ENCODE assay signal across 16 cellular contexts in genomic region chr17:17111401-17112393, GRCh38.
A peak's percentile ranks its signal among the peaks of the same experiment; 100 is the strongest.
DNase-seq lines count a peak whose midpoint lies in the region; ATAC-seq, FAIRE-seq and TF ChIP-seq lines count a peak whose summit lies in the region.
"Had no signal": no experiment of that assay in that cellular context is flagged by ENCODE, and none has a peak within 500 bp of the region (broad histone marks: within the 10 kb centered on the region; RNA-seq: fewer than 3 reads in every experiment).

No MANE protein-coding gene starts in this region.

- H3K4me2 ChIP-seq in BLaER1 treated with 17β-estradiol and CSF1 and Interleukin-3, amounts not matched to agents 10 nM and 100 nM = peak overlapping the region; percentile 56 to 94 (median 82)
- no peak overlapping the region for H3K4me2 ChIP-seq in H1 (ENCODE audit: insufficient read depth in 1 of 2, low read depth in 2 of 2, low read length in 2 of 2)
- H3K4me2 ChIP-seq: hepatocyte had no signal

- no peak for TF ChIP-seq POLR2A in H1 (IDR thresholded peaks at IDR 0.05; ENCODE audit: control extremely low read depth in 1 of 2, low read depth in 2 of 2, low read length in 2 of 2)

- H2AK5ac ChIP-seq in H1 (ENCODE audit: low read depth, low read length) = no peak overlapping the region; the same call in 1 of the 2 replicates

- H3K18ac ChIP-seq in H1 (ENCODE audit: extremely low read depth, low read length) = no peak overlapping the region

- H3K79me1 ChIP-seq in H1 (ENCODE audit: low read depth, low read length) = peaks cover 22% of the 10 kb centered on the region; the same call in 1 of the 2 replicates

- ATAC-seq in psoas muscle (peak; percentile 6 to 36 (median 29)), GM21528 (IDR thresholded peaks at IDR 0.05; ENCODE audit: low FRiP score, unreplicated experiment) (no peak), HG03108 (IDR thresholded peaks at IDR 0.05; ENCODE audit: unreplicated experiment) (no peak)
- ATAC-seq: activated CD4-positive, CD25-positive, alpha-beta regulatory T cell treated with anti-CD3 and anti-CD28 coated beads, Interleukin-2, amount 50 U/mL, for 24 hours; activated naive CD8-positive, alpha-beta T cell treated with anti-CD3 and anti-CD28 coated beads, Interleukin-2, amount 50 U/mL, for 24 hours; esophagus mucosa; left lung had no signal

- TF ChIP-seq EP300 in H1 (IDR thresholded peaks at IDR 0.05; ENCODE audit: borderline replicate concordance in 1 of 2, low read depth in 2 of 2, low read length in 2 of 2) = no peak

- CTCF ChIA-PET in H1 (lab: Charles Lee; ENCODE audit: partially characterized antibody) = interaction anchor here (0.9 to 2.2 kb wide), 8 partner anchors 10 to 111 kb away, joined by 3 to 5 read pairs (median 4); no protein-coding TSS in a partner anchor

- H3K14ac ChIP-seq in H1 (ENCODE audit: insufficient read length) = no peak overlapping the region

- TF ChIP-seq CTCF in H1 (IDR thresholded peaks at IDR 0.05; ENCODE audit: control extremely low read depth in 1 of 3, insufficient read depth in 1 of 3, low read depth in 1 of 3, low read length in 3 of 3) = no peak
- no peak for TF ChIP-seq CTCF in psoas muscle (IDR thresholded peaks at IDR 0.05)
- no peak for TF ChIP-seq CTCF in ascending aorta (IDR thresholded peaks at IDR 0.05)

- no peaks in the 10 kb centered on the region for H3K9me3 ChIP-seq in BLaER1 treated with 17β-estradiol and CSF1 and Interleukin-3, amounts not matched to agents 10 nM and 100 nM (replicated peaks in 1 of 11)
- H3K9me3 ChIP-seq in H1 (ENCODE audit: insufficient read depth in 2 of 2, low read depth in 1 of 2, low read length in 1 of 2) (no peaks in the 10 kb centered on the region), psoas muscle (no peaks in the 10 kb centered on the region), ascending aorta (no peaks in the 10 kb centered on the region)
- H3K9me3 ChIP-seq: left lung had no signal

- FAIRE-seq in H1 (lab: Jason Lieb, UNC) = no peak

- TF ChIP-seq RAD21 in H1 (IDR thresholded peaks at IDR 0.05 in 1 of 2, conservative IDR thresholded peaks at IDR 0.05 in 1 of 2; ENCODE audit: low read depth in 2 of 2, low read length in 2 of 2) = no peak

- peaks cover 69 to 100% (median 100%) of the 10 kb centered on the region in 10 experiments for H3K4me1 ChIP-seq in BLaER1 treated with 17β-estradiol and CSF1 and Interleukin-3, amounts not matched to agents 10 nM and 100 nM
- H3K4me1 ChIP-seq in H1 (replicated peaks in 1 of 4; ENCODE audit: control insufficient read depth in 3 of 4, insufficient read depth in 4 of 4, low read length in 3 of 4) = peaks cover 0 to 8% (median 4%) of the 10 kb centered on the region in 4 experiments; a peak in 4 of 7 replicates
- H3K4me1 ChIP-seq in psoas muscle = peaks cover 95% of the 10 kb centered on the region
- H3K4me1 ChIP-seq in ascending aorta = peaks cover 25 to 49% of the 10 kb centered on the region in 2 donors

- H3K27me3 ChIP-seq in BLaER1 treated with 17β-estradiol and CSF1 and Interleukin-3, amounts not matched to agents 10 nM and 100 nM = no peaks in the 10 kb centered on the region; a peak in 1 of 22 replicates
- no peaks in the 10 kb centered on the region for H3K27me3 ChIP-seq in H1 (replicated peaks in 1 of 4; ENCODE audit: control insufficient read depth in 3 of 4, extremely low read depth in 1 of 4, insufficient read depth in 3 of 4, low read length in 3 of 4)
- no peaks in the 10 kb centered on the region for H3K27me3 ChIP-seq in psoas muscle (ENCODE audit: insufficient read depth in 3 of 3, low read length in 2 of 3)
- H3K27me3 ChIP-seq in ascending aorta = no peaks in the 10 kb centered on the region
- H3K27me3 ChIP-seq: hepatocyte, left lung had no signal

- no peak overlapping the region for H4K5ac ChIP-seq in H1 (ENCODE audit: insufficient read length, low read depth, low read length)

- H3K23ac ChIP-seq in H1 (ENCODE audit: insufficient read length) = no peak overlapping the region

- peak overlapping the region in 2 of 10 experiments; percentile 12 to 17; a peak in 2 of 20 replicates for H3K4me3 ChIP-seq in BLaER1 treated with 17β-estradiol and CSF1 and Interleukin-3, amounts not matched to agents 10 nM and 100 nM
- no peak overlapping the region for H3K4me3 ChIP-seq in H1 (ENCODE audit: extremely low read depth in 1 of 4, insufficient read depth in 2 of 4, low read depth in 3 of 4, low read length in 4 of 4)
- no peak overlapping the region for H3K4me3 ChIP-seq in psoas muscle
- H3K4me3 ChIP-seq in ascending aorta = no peak overlapping the region
- H3K4me3 ChIP-seq: hepatocyte, left lung had no signal

- peak in 70 of 76 experiments; percentile 16 to 77 (median 52) for DNase-seq in HUDEP-2 (lab: John Stamatoyannopoulos, UW; ENCODE audit: unreplicated experiment in 76 of 76)
- DNase-seq in H1 (ENCODE audit: low read depth in 1 of 2, low spot score in 2 of 2) = no peak
- peak in 1 of 2 donors; percentile 52 for DNase-seq in psoas muscle
- DNase-seq in kidney tubule cell (ENCODE audit: low spot score) = no peak
- no peak for DNase-seq in ascending aorta (ENCODE audit: low spot score in 2 of 2)
- DNase-seq: activated naive CD8-positive, alpha-beta T cell treated with anti-CD3 and anti-CD28 coated beads, Interleukin-2, amount 50 U/mL, for 24 hours; NCI-H1694; RPMI8226; T-helper 1 cell had no signal

- H3K4ac ChIP-seq in H1 (replicated peaks; ENCODE audit: insufficient read length, low read depth, low read length) = no peak overlapping the region

- no peaks in the 10 kb centered on the region for H3K23me2 ChIP-seq in H1 (ENCODE audit: low read depth, low read length)

- H4K8ac ChIP-seq in H1 (ENCODE audit: extremely low read depth, insufficient read depth, low read length) = peak overlapping the region; percentile 29

- H3K79me2 ChIP-seq in H1 (ENCODE audit: control insufficient read depth in 1 of 2, insufficient read depth in 2 of 2, low read length in 2 of 2) = peaks cover 0 to 23% of the 10 kb centered on the region in 2 experiments; a peak in 2 of 4 replicates

- no peak overlapping the region for H2BK120ac ChIP-seq in H1 (replicated peaks; ENCODE audit: low read depth, low read length)

- POLR2A ChIA-PET in H1 (lab: Charles Lee; ENCODE audit: partially characterized antibody) = interaction anchor here (0.5 to 1.4 kb wide), 3 partner anchors 9 to 105 kb away, joined by 3 to 4 read pairs (median 3); no protein-coding TSS in a partner anchor

- WGBS in H1 (ENCODE audit: extremely low coverage in 1 of 2, insufficient coverage in 1 of 2, insufficient read length in 1 of 2, insufficient replicate concordance in 2 of 2, low coverage in 1 of 2, low lambda C conversion rate in 2 of 2, missing lambda C conversion rate in 1 of 2), 2 experiments = 93% methylated on average over 26 of the region's 26 CpGs; no CpG with 5 or more reads in 1 of the 2 experiments
- 63 to 82% (median 69%) methylated on average over 26 of the region's 26 CpGs for WGBS in psoas muscle, 3 donors

- peak overlapping the region in 8 of 11 experiments; percentile 22 to 69 (median 49); a peak in 12 of 22 replicates for H3K27ac ChIP-seq in BLaER1 treated with 17β-estradiol and CSF1 and Interleukin-3, amounts not matched to agents 10 nM and 100 nM
- H3K27ac ChIP-seq in H1 (ENCODE audit: low read depth, low read length) (no peak overlapping the region), psoas muscle (peak overlapping the region; percentile 67), ascending aorta (no peak overlapping the region)
- H3K27ac ChIP-seq: hepatocyte had no signal

- peaks cover 84 to 100% (median 100%) of the 10 kb centered on the region in 11 experiments; a peak in 21 of 22 replicates for H4K20me1 ChIP-seq in BLaER1 treated with 17β-estradiol and CSF1 and Interleukin-3, amounts not matched to agents 10 nM and 100 nM
- H4K20me1 ChIP-seq in H1 (replicated peaks in 1 of 2; ENCODE audit: control insufficient read depth in 1 of 2, insufficient read depth in 2 of 2, low read length in 2 of 2) = peaks cover 0 to 11% of the 10 kb centered on the region in 2 experiments

- H4K91ac ChIP-seq in H1 (replicated peaks; ENCODE audit: insufficient read length, low read length) = no peak overlapping the region

- H3K56ac ChIP-seq in H1 (replicated peaks; ENCODE audit: insufficient read length, low read depth, low read length) = no peak overlapping the region

- no peak overlapping the region for H2BK15ac ChIP-seq in H1 (ENCODE audit: low read length)

- H2AFZ ChIP-seq in H1 (ENCODE audit: low read length) = no peak overlapping the region
- H2AFZ ChIP-seq: hepatocyte had no signal

- H2BK5ac ChIP-seq in H1 (ENCODE audit: low read depth, low read length) = peak overlapping the region; percentile 35; the same call in 1 of the 2 replicates

- intact Hi-C loops in psoas muscle (cut with DNase I) = no loop called here
- intact Hi-C loops in ascending aorta (cut with DNase I) = loop anchor here (10.0 kb wide), 1 partner anchor 107 kb away; no protein-coding TSS in a partner anchor

- H3K36me3 ChIP-seq in BLaER1 treated with 17β-estradiol and CSF1 and Interleukin-3, amounts not matched to agents 10 nM and 100 nM = peaks cover 0 to 19% (median 3%) of the 10 kb centered on the region in 11 experiments; a peak in 6 of 22 replicates
- H3K36me3 ChIP-seq in H1 (ENCODE audit: control insufficient read depth in 2 of 4, insufficient read depth in 4 of 4, low read length in 3 of 4) = no peaks in the 10 kb centered on the region
- H3K36me3 ChIP-seq in psoas muscle (ENCODE audit: insufficient read depth in 1 of 2, low read depth in 1 of 2) = no peaks in the 10 kb centered on the region
- no peaks in the 10 kb centered on the region for H3K36me3 ChIP-seq in ascending aorta
- H3K36me3 ChIP-seq: left lung had no signal

- H2BK12ac ChIP-seq in H1 (ENCODE audit: low read depth, low read length) = no peak overlapping the region

- peak overlapping the region in 7 of 11 experiments; percentile 36 to 72 (median 54); a peak in 11 of 22 replicates for H3K9ac ChIP-seq in BLaER1 treated with 17β-estradiol and CSF1 and Interleukin-3, amounts not matched to agents 10 nM and 100 nM
- no peak overlapping the region for H3K9ac ChIP-seq in H1 (replicated peaks in 1 of 4; ENCODE audit: extremely low read depth in 1 of 4, low read depth in 3 of 4, low read length in 3 of 4)

- no peak overlapping the region for H2BK20ac ChIP-seq in H1 (ENCODE audit: low read length)

TF ChIP-seq in H1, 55 proteins besides CTCF, POLR2A, EP300 and RAD21 (continues in another document):
- TF ChIP-seq CEBPB (IDR thresholded peaks at IDR 0.05; ENCODE audit: low read depth, low read length) (no peak), SP2 (IDR thresholded peaks at IDR 0.05; ENCODE audit: low read length) (no peak), CBX8 (IDR thresholded peaks at IDR 0.05; ENCODE audit: borderline replicate concordance, low read depth, low read length) (no peak), MAFK (IDR thresholded peaks at IDR 0.05; ENCODE audit: low read depth, low read length) (no peak), RNF2 (IDR thresholded peaks at IDR 0.05; ENCODE audit: borderline replicate concordance, low read depth, low read length, missing control alignments, poor library complexity, severe bottlenecking) (no peak), NANOG (IDR thresholded peaks at IDR 0.05; ENCODE audit: insufficient read depth, low read depth, low read length, poor library complexity, severe bottlenecking) (no peak), SP1 (IDR thresholded peaks at IDR 0.05; ENCODE audit: low read depth, low read length) (no peak), ASH2L (IDR thresholded peaks at IDR 0.05; ENCODE audit: low read length) (no peak), SUZ12 (IDR thresholded peaks at IDR 0.05; ENCODE audit: low read length) (no peak)

Comparison
In these comparisons a context has a peak if more than half of its experiments do, and no peak if none do; other contexts are left out.
1. H3K27ac ChIP-seq: peak in BLaER1 treated with 17β-estradiol and CSF1 and Interleukin-3, amounts not matched to agents 10 nM and 100 nM (8 of 11) and psoas muscle (single experiment); none in H1 (single experiment) and ascending aorta (0 of 2).
2. H3K4me2 ChIP-seq: peak in BLaER1 treated with 17β-estradiol and CSF1 and Interleukin-3, amounts not matched to agents 10 nM and 100 nM (11 of 11); none in H1 (0 of 2).
3. H3K9ac ChIP-seq: peak in BLaER1 treated with 17β-estradiol and CSF1 and Interleukin-3, amounts not matched to agents 10 nM and 100 nM (7 of 11); none in H1 (0 of 4).
4. DNase-seq: peak in HUDEP-2 (70 of 76); none in H1 (0 of 2), kidney tubule cell (single experiment) and ascending aorta (0 of 2).
5. ATAC-seq: peak in psoas muscle (4 of 4); none in GM21528 (single experiment) and HG03108 (single experiment).